ENCODE assay signal across 17 cellular contexts in the genomic region with DNA sequence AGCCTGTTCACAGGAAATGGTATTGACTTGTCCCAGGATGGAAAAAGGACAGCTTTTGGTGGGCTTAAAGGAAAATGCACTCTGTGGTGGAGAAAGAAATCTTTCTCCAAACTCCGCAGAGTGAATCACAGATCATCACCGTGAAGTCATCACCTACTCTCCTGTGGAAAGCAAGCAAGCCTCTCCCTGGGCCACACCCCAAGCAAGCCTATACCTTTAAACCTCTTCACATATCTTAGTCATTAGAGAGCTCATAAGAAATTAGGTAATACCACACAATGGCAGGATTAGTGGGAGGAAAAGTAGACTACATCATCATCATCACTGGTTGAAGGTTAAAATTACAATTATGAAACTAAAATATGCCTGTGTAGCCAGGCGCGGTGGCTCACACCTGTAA. TPM values are rescaled to one million over a fixed set of nuclear protein-coding genes. Genes with fewer than 3 reads are reported as not detected.
A peak's percentile ranks its signal among the peaks of the same experiment; 100 is the strongest.
DNase-seq lines count a peak whose midpoint lies in the region; ATAC-seq and TF ChIP-seq lines count a peak whose summit lies in the region.
"Had no signal": no experiment of that assay in that cellular context is flagged by ENCODE, and none has a peak within 500 bp of the region (broad histone marks: within the 10 kb centered on the region; RNA-seq: fewer than 3 reads in every experiment).

No MANE protein-coding gene starts in this region.

- H3K4me1 ChIP-seq in ectodermal cell (ENCODE audit: control insufficient read depth, insufficient read depth, low read length) (peaks cover 30% of the 10 kb centered on the region), stomach smooth muscle (ENCODE audit: control insufficient read depth, insufficient read depth, low read length) (peaks cover 46% of the 10 kb centered on the region), heart left ventricle (peaks cover 3 to 56% (median 27%) of the 10 kb centered on the region in 12 donors), right atrium auricular region (peaks cover 0 to 22% of the 10 kb centered on the region in 2 donors)

- H3K36me3 ChIP-seq in ectodermal cell (ENCODE audit: control insufficient read depth, insufficient read depth, low read length): no peaks in the 10 kb centered on the region
- no peaks in the 10 kb centered on the region for H3K36me3 ChIP-seq in stomach smooth muscle (ENCODE audit: control insufficient read depth in 2 of 2, insufficient read depth in 2 of 2, low read length in 2 of 2)
- H3K36me3 ChIP-seq in heart left ventricle: no peaks in the 10 kb centered on the region
- no peaks in the 10 kb centered on the region for H3K36me3 ChIP-seq in right atrium auricular region
- H3K36me3 ChIP-seq: transverse colon had no signal

- no peak overlapping the region for H3K9ac ChIP-seq in stomach smooth muscle (ENCODE audit: low read length in 2 of 2)

- H3K27ac ChIP-seq in ectodermal cell (ENCODE audit: insufficient read depth, low read depth, low read length, poor library complexity, severe bottlenecking) (peak overlapping the region; percentile 9), stomach smooth muscle (ENCODE audit: low read length) (peak overlapping the region; percentile 46), heart left ventricle (no peak overlapping the region), right atrium auricular region (no peak overlapping the region)
- H3K27ac ChIP-seq: body of pancreas, transverse colon had no signal

- peaks cover 4% of the 10 kb centered on the region for H3K36me3 Mint-ChIP-seq in memory B cell

- TF ChIP-seq CTCF in heart left ventricle (IDR thresholded peaks at IDR 0.05) (no peak), right atrium auricular region (IDR thresholded peaks at IDR 0.05) (no peak)

- DNase-seq in NCI-H226 (peak; percentile 31), memory B cell (ENCODE audit: low spot score in 2 of 2) (no peak), heart left ventricle (no peak), right atrium auricular region (ENCODE audit: low spot score) (no peak), inferior parietal cortex (ENCODE audit: extremely low spot score) (no peak)
- DNase-seq: activated B cell treated with CpG ODN at 0.5 μM for 24 hours; activated gamma-delta T cell; body of pancreas; HCEC 1CT; stimulated activated CD4-positive, alpha-beta T cell treated with anti-CD3 and anti-CD28 coated beads, Interleukin-4, amount 100 ng/mL, for 1 hour; transverse colon had no signal

- intact Hi-C loops in heart left ventricle (cut with DNase I): no loop called here

- H3K27me3 Mint-ChIP-seq in memory B cell: no peaks in the 10 kb centered on the region
- H3K27me3 Mint-ChIP-seq: activated B cell treated with CpG ODN at 0.5 μM for 24 hours had no signal

- ATAC-seq in memory B cell (ENCODE audit: low read depth) (no peak), GM18520 (IDR thresholded peaks at IDR 0.05; ENCODE audit: unreplicated experiment) (no peak), heart left ventricle (no peak)
- ATAC-seq: body of pancreas, K562 had no signal

- H3K27me3 ChIP-seq in ectodermal cell (ENCODE audit: control insufficient read depth, insufficient read depth, low read length, poor library complexity, severe bottlenecking): no peaks in the 10 kb centered on the region
- H3K27me3 ChIP-seq in stomach smooth muscle (ENCODE audit: control insufficient read depth in 1 of 2, insufficient read depth in 2 of 2, low read length in 2 of 2): no peaks in the 10 kb centered on the region
- H3K27me3 ChIP-seq in heart left ventricle: no peaks in the 10 kb centered on the region
- no peaks in the 10 kb centered on the region for H3K27me3 ChIP-seq in right atrium auricular region
- H3K27me3 ChIP-seq: body of pancreas, transverse colon had no signal

- H3K9me3 Mint-ChIP-seq in memory B cell: no peaks in the 10 kb centered on the region
- H3K9me3 Mint-ChIP-seq: activated B cell treated with CpG ODN at 0.5 μM for 24 hours had no signal

- 84 to 88% methylated on average over 4 of the region's 4 CpGs for WGBS in ectodermal cell, 2 experiments
- 91 to 95% (median 92%) methylated on average over 4 of the region's 4 CpGs for WGBS in heart left ventricle, 4 donors

- peaks cover 54% of the 10 kb centered on the region for H3K4me1 Mint-ChIP-seq in memory B cell

- H3K4me3 ChIP-seq in ectodermal cell (ENCODE audit: insufficient read depth, low read depth, low read length) (no peak overlapping the region), stomach smooth muscle (ENCODE audit: low read length in 2 of 2) (no peak overlapping the region), heart left ventricle (no peak overlapping the region), right atrium auricular region (no peak overlapping the region)
- H3K4me3 ChIP-seq: body of pancreas, K562, lung, transverse colon had no signal

- H3K27ac Mint-ChIP-seq in memory B cell: peak overlapping the region; percentile 86
- H3K27ac Mint-ChIP-seq: activated B cell treated with CpG ODN at 0.5 μM for 24 hours had no signal

- H3K9me3 ChIP-seq in ectodermal cell (ENCODE audit: control insufficient read depth, low read length): no peaks in the 10 kb centered on the region
- no peaks in the 10 kb centered on the region for H3K9me3 ChIP-seq in stomach smooth muscle (ENCODE audit: control insufficient read depth in 2 of 2, low read length in 2 of 2)
- H3K9me3 ChIP-seq in heart left ventricle: no peaks in the 10 kb centered on the region
- H3K9me3 ChIP-seq in right atrium auricular region: no peaks in the 10 kb centered on the region
- H3K9me3 ChIP-seq: body of pancreas, transverse colon had no signal

- no peak overlapping the region for H3K4me3 Mint-ChIP-seq in memory B cell

- TF ChIP-seq POLR2A in heart left ventricle (IDR thresholded peaks at IDR 0.05): no peak

RNA-seq across cellular contexts. Expression of a gene that starts 23.2 kb away (rescaled TPM):
- polyA plus RNA-seq in ectodermal cell (2013, experiment 1 of 4): 110 TPM
- 148 TPM for polyA plus RNA-seq in ectodermal cell (2013, experiment 2 of 4)
- polyA plus RNA-seq in ectodermal cell (2013, experiment 3 of 4): 102 TPM
- 120 TPM for polyA plus RNA-seq in ectodermal cell (2013, experiment 4 of 4)
- total RNA-seq in heart left ventricle: 10 to 100 TPM in 5 of 9 donors, 1 to 10 TPM in 4; 6.2 to 25.4 (median 12.0) TPM
- 1 to 10 TPM; 7.9 to 9.6 TPM for polyA plus RNA-seq in heart left ventricle
- total RNA-seq in right atrium auricular region: 10 to 100 TPM; 17.1 to 42.8 TPM
- total RNA-seq: activated CD8-positive, alpha-beta memory T cell treated with anti-CD3 and anti-CD28 coated beads for 36 hours had no signal
- polyA plus RNA-seq: K562 had no signal

Comparison
In these comparisons a context has a peak if more than half of its experiments do, and no peak if none do; other contexts are left out.
1. H3K27ac ChIP-seq: peak in ectodermal cell (single experiment) and stomach smooth muscle (single experiment); none in heart left ventricle (0 of 12) and right atrium auricular region (0 of 2).